ENCODE assay signal across 8 cellular contexts in the genomic region with DNA sequence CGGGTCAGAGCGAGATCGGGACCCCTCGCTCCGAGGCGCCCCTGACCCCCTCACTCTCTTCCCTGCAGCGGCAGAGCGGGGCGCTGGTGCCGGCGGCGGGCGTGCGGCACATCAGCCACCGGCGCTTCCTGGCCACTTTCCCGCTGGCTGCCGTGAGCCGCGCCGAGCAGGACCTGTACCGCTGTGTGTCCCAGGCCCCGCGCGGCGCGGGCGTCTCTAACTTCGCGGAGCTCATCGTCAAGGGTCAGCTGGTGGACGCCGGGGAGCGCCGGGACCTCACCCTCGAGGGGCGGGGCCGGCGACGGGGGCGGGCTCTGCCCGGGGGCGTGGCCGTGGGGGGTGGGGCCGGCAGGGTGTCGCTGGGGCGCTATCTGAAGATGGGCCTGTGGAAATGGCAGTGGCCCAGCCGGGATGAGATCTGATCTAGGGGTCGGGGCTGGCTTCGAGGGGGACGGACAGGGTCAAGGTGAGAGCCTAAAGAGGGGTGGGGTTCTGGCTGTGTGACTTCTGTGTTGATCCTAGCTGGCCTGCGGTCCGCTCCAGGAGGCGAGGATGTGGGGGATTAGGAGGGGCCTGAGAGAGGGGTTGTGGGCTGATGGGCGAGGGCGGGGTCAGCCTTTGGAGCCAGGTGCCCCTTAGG. TPM values are rescaled to one million over a fixed set of nuclear protein-coding genes. Genes with fewer than 3 reads are reported as not detected.
A peak's percentile ranks its signal among the peaks of the same experiment; 100 is the strongest.
DNase-seq lines count a peak whose midpoint lies in the region; ATAC-seq and TF ChIP-seq lines count a peak whose summit lies in the region.

No MANE protein-coding gene starts in this region.

- no peaks in the 10 kb centered on the region for H3K79me2 ChIP-seq in neural progenitor cell (ENCODE audit: low read depth)

- H3K4me1 ChIP-seq in HUES48 (ENCODE audit: control insufficient read depth, insufficient read depth, low read length) (peaks cover 29% of the 10 kb centered on the region), neural progenitor cell (peaks cover 31% of the 10 kb centered on the region)

- peaks cover 39% of the 10 kb centered on the region for H3K4me1 Mint-ChIP-seq in neural progenitor cell

- peaks cover 26% of the 10 kb centered on the region for H3F3A ChIP-seq in neural progenitor cell (ENCODE audit: low read depth)

- no peaks in the 10 kb centered on the region for H3K9me3 ChIP-seq in HUES48 (ENCODE audit: control insufficient read depth, insufficient read depth, low read length)
- H3K9me3 ChIP-seq in neural progenitor cell (ENCODE audit: low read depth): no peaks in the 10 kb centered on the region

- TF ChIP-seq CTCF in fibroblast of the aortic adventitia (IDR thresholded peaks at IDR 0.05; ENCODE audit: insufficient read depth, low read length) (no peak), neural progenitor cell (IDR thresholded peaks at IDR 0.05) (no peak)

- no peak overlapping the region for H3K9ac ChIP-seq in HUES48 (ENCODE audit: low read depth, low read length)
- no peak overlapping the region for H3K9ac ChIP-seq in neural progenitor cell

- no peaks in the 10 kb centered on the region for H4K20me1 ChIP-seq in neural progenitor cell (ENCODE audit: low read depth)

- no peak overlapping the region for H3K27ac Mint-ChIP-seq in neural progenitor cell

- ATAC-seq in GM18870 (IDR thresholded peaks at IDR 0.05; ENCODE audit: unreplicated experiment) (no peak), HG03175 (IDR thresholded peaks at IDR 0.05; ENCODE audit: unreplicated experiment) (no peak)

- H3K36me3 Mint-ChIP-seq in neural progenitor cell: peaks cover 3% of the 10 kb centered on the region

- H3K9me3 Mint-ChIP-seq in neural progenitor cell: no peaks in the 10 kb centered on the region

- peak; percentile 34 for DNase-seq in activated T-cell treated with anti-CD3 and anti-CD28 coated beads for 4 hours
- peak; percentile 10 for DNase-seq in fibroblast of the aortic adventitia (ENCODE audit: low read depth)
- DNase-seq in neural progenitor cell (ENCODE audit: low spot score): peak; percentile 82
- DNase-seq in DMS153 treated with DMSO at 0.1 percent for 48 hours (lab: John Stamatoyannopoulos, UW; ENCODE audit: unreplicated experiment): no peak
- no peak for DNase-seq in HT-29 (ENCODE audit: low spot score)

- H3K4me2 ChIP-seq in neural progenitor cell: peak overlapping the region; percentile 99

- H3K27me3 ChIP-seq in HUES48 (ENCODE audit: control insufficient read depth, insufficient read depth, low read length) (peaks cover 13% of the 10 kb centered on the region), neural progenitor cell (peaks cover 38% of the 10 kb centered on the region)

- peak overlapping the region; percentile 84 for H3K4me3 Mint-ChIP-seq in neural progenitor cell

- peak overlapping the region; percentile 73 for H2AFZ ChIP-seq in neural progenitor cell (replicated peaks)

- peaks cover 15% of the 10 kb centered on the region for H3K27me3 Mint-ChIP-seq in neural progenitor cell (ENCODE audit: insufficient read depth, low read depth)

- H3K27ac ChIP-seq in HUES48 (ENCODE audit: low read depth, low read length) (no peak overlapping the region), neural progenitor cell (no peak overlapping the region)

- peak overlapping the region; percentile 69 for H3K4me3 ChIP-seq in HUES48 (ENCODE audit: low read depth, low read length)
- H3K4me3 ChIP-seq in fibroblast of the aortic adventitia (ENCODE audit: low read depth, low read length): peak overlapping the region; percentile 58
- H3K4me3 ChIP-seq in neural progenitor cell: peak overlapping the region; percentile 70

- peaks cover 4% of the 10 kb centered on the region; the same call in 1 of the 2 replicates for H3K36me3 ChIP-seq in HUES48 (ENCODE audit: control insufficient read depth, insufficient read depth, low read length)
- H3K36me3 ChIP-seq in neural progenitor cell: peaks cover 3% of the 10 kb centered on the region

RNA-seq across cellular contexts. Expression of gene PTPRU, which starts 23.6 kb away (rescaled TPM):
- total RNA-seq in fibroblast of the aortic adventitia (ENCODE audit: low replicate concordance) (25.8 and 36.6 TPM in 2 replicates), neural progenitor cell (ENCODE audit: low replicate concordance) (29.5 and 68.9 TPM in 2 replicates)
- 0.03 TPM in 2 replicates for total RNA-seq in HT-29 (2014; rRNA removed; shearing (Covaris generic))

RNA-seq across cellular contexts. Expression of gene MECR, which starts 29.2 kb away (rescaled TPM):
- total RNA-seq in fibroblast of the aortic adventitia (ENCODE audit: low replicate concordance) (17.7 and 23.1 TPM in 2 replicates), neural progenitor cell (ENCODE audit: low replicate concordance) (11.7 and 22.0 TPM in 2 replicates)
- total RNA-seq in HT-29 (2014; rRNA removed; shearing (Covaris generic)): 24.2 and 27.8 TPM in 2 replicates

Comparison
In these comparisons a context has a peak if more than half of its experiments do, and no peak if none do; other contexts are left out.
1. DNase-seq: peak in activated T-cell treated with anti-CD3 and anti-CD28 coated beads for 4 hours (single experiment), fibroblast of the aortic adventitia (single experiment) and neural progenitor cell (single experiment); none in DMS153 treated with DMSO at 0.1 percent for 48 hours (single experiment) and HT-29 (single experiment).
2. RNA of gene PTPRU, which starts 23.6 kb away (total RNA-seq): 29.5 to 68.9 TPM in neural progenitor cell and 25.8 to 36.6 TPM in fibroblast of the aortic adventitia; 0.03 TPM in HT-29; every median in the first group is over 10 times any median in the second.
3. Peak in every context shown above with its lines, with median percentiles within 50 percentile points of each other: H3K4me3 ChIP-seq.